Comparison of ENCODE assay signal across 11 cellular contexts in the genomic region with DNA sequence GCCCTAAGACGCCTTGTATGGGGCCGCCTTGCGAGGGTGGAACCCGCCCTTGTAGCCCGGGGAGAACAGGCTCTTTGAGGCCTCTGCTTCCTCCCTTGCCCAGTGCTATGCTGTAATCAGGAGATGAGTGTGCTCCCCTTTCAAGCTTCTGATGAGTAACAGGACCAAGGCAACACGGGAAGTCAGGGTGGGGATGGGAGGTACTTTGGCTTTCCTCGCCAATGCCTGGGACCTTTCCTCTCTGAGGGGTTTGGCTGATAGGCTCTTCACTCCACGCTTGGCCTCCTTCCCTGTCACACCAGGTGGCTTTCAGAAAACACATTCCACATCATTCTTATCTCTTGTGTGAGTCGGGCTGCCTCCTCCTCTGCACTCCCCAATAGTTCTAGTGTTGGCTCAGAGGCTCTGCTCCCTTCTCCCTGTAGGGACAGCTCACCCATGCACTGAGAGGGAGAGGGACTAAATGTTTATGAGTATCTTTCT.
DNase-seq lines count a peak whose midpoint lies in the region; ATAC-seq and TF ChIP-seq lines count a peak whose summit lies in the region.
"Had no signal": no experiment of that assay in that cellular context is flagged by ENCODE, and none has a peak within 500 bp of the region (broad histone marks: within the 10 kb centered on the region; RNA-seq: fewer than 3 reads in every experiment).

No MANE protein-coding gene starts in this region.

- CTCF ChIA-PET in activated CD4-positive, alpha-beta memory T cell treated with anti-CD3 and anti-CD28 coated beads, Interleukin-2, amount 10 ng/mL, durations not matched to agents 7 days and 5 days (lab: Charles Lee), result interaction anchor here (1.2 to 1.4 kb wide), 2 partner anchors 9 to 223 kb away, joined by 6 to 8 read pairs; a partner anchor contains a TSS

- TF ChIP-seq POLR2A in gastroesophageal sphincter (IDR thresholded peaks at IDR 0.05) (no peak), prostate gland (IDR thresholded peaks at IDR 0.05) (no peak)

- peak overlapping the region; percentile 86 for H3K27ac Mint-ChIP-seq in activated CD4-positive, alpha-beta memory T cell treated with anti-CD3 and anti-CD28 coated beads, Interleukin-2, amount 10 ng/mL, durations not matched to agents 7 days and 5 days

- no peak overlapping the region for H3K4me3 Mint-ChIP-seq in activated CD4-positive, alpha-beta memory T cell treated with anti-CD3 and anti-CD28 coated beads, Interleukin-2, amount 10 ng/mL, durations not matched to agents 7 days and 5 days

- H3K4me3 ChIP-seq in gastroesophageal sphincter, result no peak overlapping the region
- no peak overlapping the region for H3K4me3 ChIP-seq in prostate gland
- no peak overlapping the region for H3K4me3 ChIP-seq in dorsolateral prefrontal cortex
- H3K4me3 ChIP-seq: A549 had no signal

- H3K27ac ChIP-seq in gastroesophageal sphincter (no peak overlapping the region), prostate gland (no peak overlapping the region), dorsolateral prefrontal cortex (peak overlapping the region in 2 of 59 donors; percentile 4 to 32)
- H3K27ac ChIP-seq: A549 had no signal

- 46 to 52% methylated on average over 4 to 8 of the region's 9 CpGs for WGBS in gastroesophageal sphincter (ENCODE audit: low coverage in 1 of 2), 2 donors
- 74% methylated on average over 9 of the region's 9 CpGs for WGBS in prostate gland

- TF ChIP-seq CTCF in gastroesophageal sphincter (IDR thresholded peaks at IDR 0.05) (no peak), prostate gland (IDR thresholded peaks at IDR 0.05) (no peak), dorsolateral prefrontal cortex (IDR thresholded peaks at IDR 0.05 in 54 of 56, conservative IDR thresholded peaks at IDR 0.05 in 2 of 56; ENCODE audit: low read depth in 1 of 56, partially characterized antibody in 56 of 56) (no peak)

- H3K9me3 ChIP-seq in gastroesophageal sphincter, result no peaks in the 10 kb centered on the region
- no peaks in the 10 kb centered on the region for H3K9me3 ChIP-seq in prostate gland
- H3K9me3 ChIP-seq: A549 had no signal

- DNase-seq in SIG-M5 treated with dmso at 0.1 percent for 504 hours (lab: John Stamatoyannopoulos, UW; ENCODE audit: unreplicated experiment) (peak; percentile 33), SIG-M5 (lab: John Stamatoyannopoulos, UW) (no peak), prostate gland (ENCODE audit: low spot score) (no peak), dorsolateral prefrontal cortex (no peak), GF-D8 (lab: John Stamatoyannopoulos, UW) (no peak)
- DNase-seq in activated CD4-positive, alpha-beta memory T cell treated with anti-CD3 and anti-CD28 coated beads, Interleukin-2, amount 10 ng/mL, durations not matched to agents 7 days and 5 days, result peak; percentile 61
- DNase-seq in stimulated activated CD4-positive, alpha-beta T cell treated with anti-CD3 and anti-CD28 coated beads, TNF-alpha, amount 100 ng/mL, for 24 hours (ENCODE audit: low read depth in 3 of 3), result peak in 2 of 3 experiments; percentile 29 to 38
- DNase-seq: NCI-H510A, retina had no signal

- ATAC-seq in gastroesophageal sphincter, result peak; percentile 71
- ATAC-seq: A549 had no signal

- intact Hi-C loops in prostate gland (cut with DNase I), result no loop called here
- intact Hi-C loops in dorsolateral prefrontal cortex (cut with DNase I), result no loop called here

- H3K27me3 ChIP-seq in gastroesophageal sphincter (no peaks in the 10 kb centered on the region), prostate gland (replicated peaks; ENCODE audit: insufficient read depth) (no peaks in the 10 kb centered on the region), dorsolateral prefrontal cortex (no peaks in the 10 kb centered on the region)

- POLR2A ChIA-PET in activated CD4-positive, alpha-beta memory T cell treated with anti-CD3 and anti-CD28 coated beads, Interleukin-2, amount 10 ng/mL, durations not matched to agents 7 days and 5 days (lab: Charles Lee), result interaction anchor here (1.2 to 1.7 kb wide), 4 partner anchors 10 to 224 kb away, joined by 3 to 20 read pairs (median 5); a partner anchor contains a TSS

- TF ChIP-seq EP300 in gastroesophageal sphincter (IDR thresholded peaks at IDR 0.05), result no peak

- H3K36me3 ChIP-seq in gastroesophageal sphincter, result no peaks in the 10 kb centered on the region
- no peaks in the 10 kb centered on the region for H3K36me3 ChIP-seq in prostate gland

- no peaks in the 10 kb centered on the region for H3K27me3 Mint-ChIP-seq in activated CD4-positive, alpha-beta memory T cell treated with anti-CD3 and anti-CD28 coated beads, Interleukin-2, amount 10 ng/mL, durations not matched to agents 7 days and 5 days

- H3K4me1 ChIP-seq in gastroesophageal sphincter, result no peaks in the 10 kb centered on the region
- no peaks in the 10 kb centered on the region for H3K4me1 ChIP-seq in prostate gland (replicated peaks)
- H3K4me1 ChIP-seq: A549 had no signal

- peaks cover 22% of the 10 kb centered on the region for H3K36me3 Mint-ChIP-seq in activated CD4-positive, alpha-beta memory T cell treated with anti-CD3 and anti-CD28 coated beads, Interleukin-2, amount 10 ng/mL, durations not matched to agents 7 days and 5 days (ENCODE audit: low read depth)

- peaks cover 69% of the 10 kb centered on the region for H3K4me1 Mint-ChIP-seq in activated CD4-positive, alpha-beta memory T cell treated with anti-CD3 and anti-CD28 coated beads, Interleukin-2, amount 10 ng/mL, durations not matched to agents 7 days and 5 days

- H3K9me3 Mint-ChIP-seq in activated CD4-positive, alpha-beta memory T cell treated with anti-CD3 and anti-CD28 coated beads, Interleukin-2, amount 10 ng/mL, durations not matched to agents 7 days and 5 days, result peaks cover 4% of the 10 kb centered on the region

Comparison
In these comparisons a context has a peak if more than half of its experiments do, and no peak if none do; other contexts are left out.
1. DNase-seq: peak in SIG-M5 treated with dmso at 0.1 percent for 504 hours (single experiment), activated CD4-positive, alpha-beta memory T cell treated with anti-CD3 and anti-CD28 coated beads, Interleukin-2, amount 10 ng/mL, durations not matched to agents 7 days and 5 days (single experiment) and stimulated activated CD4-positive, alpha-beta T cell treated with anti-CD3 and anti-CD28 coated beads, TNF-alpha, amount 100 ng/mL, for 24 hours (2 of 3); none in SIG-M5 (single experiment), prostate gland (single experiment), dorsolateral prefrontal cortex (0 of 10) and GF-D8 (single experiment).